21 cellular contexts compared by ENCODE assay signal in the genomic region with DNA sequence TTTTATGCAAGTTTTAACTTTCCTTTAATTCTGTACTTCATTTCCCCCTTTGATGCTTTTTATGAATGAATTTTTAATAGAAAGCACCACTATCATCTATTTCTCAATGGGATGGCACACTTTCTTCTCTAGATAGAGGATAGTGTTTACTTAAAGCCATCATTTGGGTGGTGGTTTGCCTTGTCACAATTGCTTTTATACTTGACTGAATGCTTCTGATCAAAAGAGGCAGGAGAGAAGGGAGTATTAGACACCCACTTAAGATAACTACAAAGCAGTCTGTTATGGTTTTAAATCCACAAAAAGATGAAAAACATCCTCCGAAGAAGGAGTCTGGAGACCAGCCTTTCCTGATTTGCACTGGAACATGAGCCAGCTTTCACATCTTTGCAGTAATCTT.
A peak's percentile ranks its signal among the peaks of the same experiment; 100 is the strongest.
DNase-seq lines count a peak whose midpoint lies in the region; ATAC-seq, FAIRE-seq and TF ChIP-seq lines count a peak whose summit lies in the region.
"Had no signal": no experiment of that assay in that cellular context is flagged by ENCODE, and none has a peak within 500 bp of the region (broad histone marks: within the 10 kb centered on the region; RNA-seq: fewer than 3 reads in every experiment).

No MANE protein-coding gene starts in this region.

- peaks cover 35% of the 10 kb centered on the region for H3K4me1 Mint-ChIP-seq in activated CD4-positive, alpha-beta T cell treated with anti-CD3 and anti-CD28 coated beads, Interleukin-2, amount 10 ng/mL, durations not matched to agents 24 days and 14 days
- H3K4me1 Mint-ChIP-seq in activated CD8-positive, alpha-beta T cell treated with anti-CD3 and anti-CD28 coated beads for 36 hours (ENCODE audit: low read depth): peaks cover 28% of the 10 kb centered on the region
- peaks cover 9% of the 10 kb centered on the region for H3K4me1 Mint-ChIP-seq in memory B cell

- CTCF ChIA-PET in activated CD8-positive, alpha-beta T cell treated with anti-CD3 and anti-CD28 coated beads for 36 hours (lab: Charles Lee): no interaction called here

- TF ChIP-seq CTCF in activated CD8-positive, alpha-beta T cell treated with anti-CD3 and anti-CD28 coated beads for 36 hours (IDR thresholded peaks at IDR 0.05): no peak

- intact Hi-C loops in activated CD4-positive, alpha-beta T cell treated with anti-CD3 and anti-CD28 coated beads, Interleukin-2, amount 10 ng/mL, durations not matched to agents 24 days and 14 days (cut with micrococcal nuclease): loop anchor here (1.0 to 10.0 kb wide), 8 partner anchors 8 to 663 kb away; partner anchors contain the start of gene EIF1AY
- intact Hi-C loops in activated CD8-positive, alpha-beta T cell treated with anti-CD3 and anti-CD28 coated beads for 36 hours (cut with micrococcal nuclease): no loop called here
- intact Hi-C loops in left ventricle myocardium superior (cut with micrococcal nuclease): no loop called here

- peak overlapping the region; percentile 99 for H3K27ac Mint-ChIP-seq in activated CD4-positive, alpha-beta T cell treated with anti-CD3 and anti-CD28 coated beads, Interleukin-2, amount 10 ng/mL, durations not matched to agents 24 days and 14 days
- H3K27ac Mint-ChIP-seq in activated CD8-positive, alpha-beta T cell treated with anti-CD3 and anti-CD28 coated beads for 36 hours: peak overlapping the region; percentile 83
- peak overlapping the region; percentile 98 for H3K27ac Mint-ChIP-seq in memory B cell
- H3K27ac Mint-ChIP-seq: type B pancreatic cell had no signal

- no peak for TF ChIP-seq POLR2A in GM12891 (IDR thresholded peaks at IDR 0.05; ENCODE audit: low read depth, low read length)

- FAIRE-seq in GM12891 (lab: Jason Lieb, UNC): peak; percentile 63
- FAIRE-seq: A204.1, H1 had no signal

- H3K36me3 Mint-ChIP-seq in activated CD4-positive, alpha-beta T cell treated with anti-CD3 and anti-CD28 coated beads, Interleukin-2, amount 10 ng/mL, durations not matched to agents 24 days and 14 days (ENCODE audit: low read depth): peaks cover 32% of the 10 kb centered on the region
- H3K36me3 Mint-ChIP-seq in activated CD8-positive, alpha-beta T cell treated with anti-CD3 and anti-CD28 coated beads for 36 hours (ENCODE audit: low read depth): peaks cover 15% of the 10 kb centered on the region
- peaks cover 16% of the 10 kb centered on the region for H3K36me3 Mint-ChIP-seq in memory B cell
- H3K36me3 Mint-ChIP-seq: type B pancreatic cell had no signal

- DNase-seq in activated CD4-positive, alpha-beta T cell treated with anti-CD3 and anti-CD28 coated beads, Interleukin-2, amount 10 ng/mL, durations not matched to agents 24 days and 14 days: no peak
- DNase-seq in activated CD4-positive, alpha-beta T cell treated with anti-CD3 and anti-CD28 coated beads, Interleukin-2, amount 50 U/mL, for 4 hours: no peak
- DNase-seq in GM12891 (ENCODE audit: insufficient read length, low spot score) (no peak), memory B cell (ENCODE audit: low spot score in 2 of 2) (no peak), NCI-H82 treated with DMSO at 0.1 percent for 48 hours (lab: John Stamatoyannopoulos, UW; ENCODE audit: unreplicated experiment) (no peak), left ventricle myocardium superior (no peak), cortex of kidney (lab: John Stamatoyannopoulos, UW) (no peak)
- DNase-seq in activated CD8-positive, alpha-beta T cell treated with anti-CD3 and anti-CD28 coated beads for 36 hours: no peak
- DNase-seq: anterior cingulate cortex, heart right ventricle, left cardiac atrium, mesendoderm, NCI-H1092, NCI-H2081, NCI-H345, NCI-H82, PC-3, SHP77 had no signal

- H3K9me3 Mint-ChIP-seq in activated CD4-positive, alpha-beta T cell treated with anti-CD3 and anti-CD28 coated beads, Interleukin-2, amount 10 ng/mL, durations not matched to agents 24 days and 14 days: no peaks in the 10 kb centered on the region
- H3K9me3 Mint-ChIP-seq in activated CD8-positive, alpha-beta T cell treated with anti-CD3 and anti-CD28 coated beads for 36 hours: peaks cover 6% of the 10 kb centered on the region
- H3K9me3 Mint-ChIP-seq in memory B cell: peaks cover 2% of the 10 kb centered on the region
- H3K9me3 Mint-ChIP-seq: type B pancreatic cell had no signal

- POLR2A ChIA-PET in activated CD8-positive, alpha-beta T cell treated with anti-CD3 and anti-CD28 coated beads for 36 hours (lab: Charles Lee): interaction anchor here (1.7 kb wide), 1 partner anchor 9 kb away, joined by 4 read pairs; no protein-coding TSS in a partner anchor

- peak overlapping the region; percentile 56 for H3K4me3 Mint-ChIP-seq in activated CD4-positive, alpha-beta T cell treated with anti-CD3 and anti-CD28 coated beads, Interleukin-2, amount 10 ng/mL, durations not matched to agents 24 days and 14 days
- H3K4me3 Mint-ChIP-seq in activated CD8-positive, alpha-beta T cell treated with anti-CD3 and anti-CD28 coated beads for 36 hours: no peak overlapping the region
- peak overlapping the region; percentile 5 for H3K4me3 Mint-ChIP-seq in memory B cell
- H3K4me3 Mint-ChIP-seq: type B pancreatic cell had no signal

- no peak for ATAC-seq in activated CD8-positive, alpha-beta T cell treated with anti-CD3 and anti-CD28 coated beads for 36 hours
- ATAC-seq in memory B cell (ENCODE audit: low read depth): peak; percentile 14
- no peak for ATAC-seq in left ventricle myocardium superior
- ATAC-seq: PC-3 had no signal

- H3K27me3 Mint-ChIP-seq in activated CD4-positive, alpha-beta T cell treated with anti-CD3 and anti-CD28 coated beads, Interleukin-2, amount 10 ng/mL, durations not matched to agents 24 days and 14 days: no peaks in the 10 kb centered on the region
- H3K27me3 Mint-ChIP-seq in activated CD8-positive, alpha-beta T cell treated with anti-CD3 and anti-CD28 coated beads for 36 hours: no peaks in the 10 kb centered on the region
- no peaks in the 10 kb centered on the region for H3K27me3 Mint-ChIP-seq in memory B cell
- H3K27me3 Mint-ChIP-seq: type B pancreatic cell had no signal

TF ChIP-seq in GM12891, 5 proteins besides CTCF, POLR2A, EP300 and RAD21:
- TF ChIP-seq POU2F2 (IDR thresholded peaks at IDR 0.05; ENCODE audit: low read depth, low read length): no peak
- TF ChIP-seq POLR2AphosphoS5 (IDR thresholded peaks at IDR 0.05; ENCODE audit: low read depth, low read length): no peak
- no peak for TF ChIP-seq SPI1 (IDR thresholded peaks at IDR 0.05; ENCODE audit: low read depth, low read length)
- no peak for TF ChIP-seq TAF1 (IDR thresholded peaks at IDR 0.05; ENCODE audit: low read depth, low read length)
- TF ChIP-seq PAX5 (IDR thresholded peaks at IDR 0.05; ENCODE audit: insufficient read depth, low read length, severe bottlenecking): no peak
